ENCODE assay signal across 1 cellular context in genomic region chr2:1071650-1072049, GRCh38.
TF ChIP-seq lines count a peak whose summit lies in the region.

No MANE protein-coding gene starts in this region.

TF ChIP-seq in HepG2, 621 proteins besides CTCF, POLR2A, EP300 and RAD21 (continued from another document):
- peak; percentile 43 for TF ChIP-seq MAFF (IDR thresholded peaks at IDR 0.05; ENCODE audit: low read depth, low read length)
